ENCODE assay signal across 8 cellular contexts in the genomic region with DNA sequence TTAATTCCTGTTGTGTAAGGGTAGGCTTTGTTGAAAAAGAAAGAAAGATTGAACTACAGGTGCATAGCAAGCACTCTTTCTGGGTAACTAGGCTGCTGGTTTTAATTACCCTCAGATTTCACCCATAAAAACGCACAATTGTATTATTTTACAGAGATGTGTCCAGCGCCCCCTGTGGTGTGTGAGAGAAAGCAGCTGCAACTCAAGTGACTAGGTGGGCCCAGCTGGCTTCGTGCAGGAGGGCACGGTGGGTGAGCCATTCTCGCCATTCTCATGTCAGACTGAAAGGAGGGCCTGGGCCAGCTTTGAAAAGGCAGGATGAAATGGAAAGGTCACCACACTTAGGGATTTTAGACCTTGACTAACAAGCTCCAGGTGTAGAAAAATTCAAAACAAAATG.
A peak's percentile ranks its signal among the peaks of the same experiment; 100 is the strongest.
DNase-seq lines count a peak whose midpoint lies in the region; ATAC-seq and TF ChIP-seq lines count a peak whose summit lies in the region.

No MANE protein-coding gene starts in this region.

- peaks cover 14% of the 10 kb centered on the region for H3K4me1 ChIP-seq in adipocyte (ENCODE audit: control insufficient read depth, insufficient read depth, low read length)

- peaks cover 24% of the 10 kb centered on the region for H3K36me3 ChIP-seq in GM06990 (ENCODE audit: control insufficient read depth, insufficient read depth, low read length)
- H3K36me3 ChIP-seq in adipocyte (ENCODE audit: control insufficient read depth, insufficient read depth, low read length, severe bottlenecking): peaks cover 43% of the 10 kb centered on the region

- no peaks in the 10 kb centered on the region for H3K27me3 ChIP-seq in GM06990 (replicated peaks; ENCODE audit: control insufficient read depth, insufficient read depth, low read length)
- H3K27me3 ChIP-seq in adipocyte (replicated peaks; ENCODE audit: control insufficient read depth, insufficient read depth, low read length): no peaks in the 10 kb centered on the region

- H3K9ac ChIP-seq in adipocyte (ENCODE audit: low read length): no peak overlapping the region

- H3K4me3 ChIP-seq in GM06990 (replicated peaks; ENCODE audit: low read depth, low read length): no peak overlapping the region
- H3K4me3 ChIP-seq in adipocyte (ENCODE audit: low read length): no peak overlapping the region

- no peak for DNase-seq in GM06990 (ENCODE audit: extremely low read depth, insufficient read length)
- DNase-seq in OCI-M1 (lab: John Stamatoyannopoulos, UW): peak; percentile 5
- DNase-seq in adipocyte (ENCODE audit: low read depth): peak; percentile 18
- peak; percentile 10 to 39 for DNase-seq in lung microvascular endothelial cell (ENCODE audit: low read depth in 2 of 2)

- H3K9me3 ChIP-seq in adipocyte (ENCODE audit: control insufficient read depth, low read length): no peaks in the 10 kb centered on the region

- no peak for ATAC-seq in HG03432 (IDR thresholded peaks at IDR 0.05; ENCODE audit: unreplicated experiment)
- no peak for ATAC-seq in HG03520 (IDR thresholded peaks at IDR 0.05; ENCODE audit: unreplicated experiment)
- ATAC-seq in GM19463 (IDR thresholded peaks at IDR 0.05; ENCODE audit: unreplicated experiment): no peak
- ATAC-seq in GM18907 (IDR thresholded peaks at IDR 0.05; ENCODE audit: unreplicated experiment): no peak

- peak; percentile 71 for TF ChIP-seq CTCF in GM06990 (IDR thresholded peaks at IDR 0.05; ENCODE audit: insufficient read depth, low read length, poor library complexity, severe bottlenecking)
